Comparison of ENCODE assay signal across 16 cellular contexts in genomic region chr3:44076221-44076829, GRCh38.
DNase-seq lines count a peak whose midpoint lies in the region; FAIRE-seq and TF ChIP-seq lines count a peak whose summit lies in the region.
"Had no signal": no experiment of that assay in that cellular context is flagged by ENCODE, and none has a peak within 500 bp of the region (broad histone marks: within the 10 kb centered on the region; RNA-seq: fewer than 3 reads in every experiment).

No MANE protein-coding gene starts in this region.

- DNase-seq in NCI-H2227 (lab: John Stamatoyannopoulos, UW; ENCODE audit: unreplicated experiment): peak; percentile 24
- DNase-seq in NCI-H2227 treated with DMSO at 0.1 percent for 48 hours (lab: John Stamatoyannopoulos, UW): no peak
- peak; percentile 59 for DNase-seq in NCI-H146 (lab: John Stamatoyannopoulos, UW)
- DNase-seq in astrocyte (ENCODE audit: low read depth): no peak
- DNase-seq in retina: peak; percentile 26
- no peak for DNase-seq in NOMO-1 treated with DMSO at 0.1 percent for 48 hours (lab: John Stamatoyannopoulos, UW; ENCODE audit: unreplicated experiment)
- no peak for DNase-seq in A673 (ENCODE audit: low spot score)
- DNase-seq in DMS79 treated with DMSO at 0.1 percent for 48 hours (lab: John Stamatoyannopoulos, UW): no peak
- DNase-seq: ACHN; activated CD8-positive, alpha-beta memory T cell treated with anti-CD3 and anti-CD28 coated beads, Interleukin-2, amount 50 U/mL, for 48 hours; activated naive CD4-positive, alpha-beta T cell; DMS79; kidney glomerular epithelial cell; OCI-M1; right lobe of liver had no signal

- no peak overlapping the region for H2AFZ ChIP-seq in astrocyte (ENCODE audit: low read depth, low read length)

- H3K4me1 ChIP-seq in astrocyte (ENCODE audit: insufficient read depth, low read length) (no peaks in the 10 kb centered on the region), A673 (ENCODE audit: insufficient read depth, low read length, poor library complexity, severe bottlenecking) (no peaks in the 10 kb centered on the region)
- H3K4me1 ChIP-seq: right lobe of liver had no signal

- no peaks in the 10 kb centered on the region for H3K9me3 Mint-ChIP-seq in astrocyte (ENCODE audit: unreplicated experiment)
- H3K9me3 Mint-ChIP-seq: stimulated activated naive CD8-positive, alpha-beta T cell treated with anti-CD3 and anti-CD28 coated beads, Interleukin-15, Interleukin-2, amounts not matched to agents 100 ng/mL and 50 ng/mL, for 24 hours had no signal

- no peaks in the 10 kb centered on the region for H3K36me3 ChIP-seq in astrocyte (ENCODE audit: insufficient read depth, low read length)
- H3K36me3 ChIP-seq in A673 (ENCODE audit: insufficient read depth, low read length, poor library complexity, severe bottlenecking): no peaks in the 10 kb centered on the region
- H3K36me3 ChIP-seq: right lobe of liver had no signal

- intact Hi-C loops in A673 (cut with micrococcal nuclease; ENCODE audit: unreplicated experiment): no loop called here

- no peak for TF ChIP-seq CTCF in astrocyte (IDR thresholded peaks at IDR 0.05; ENCODE audit: insufficient read depth, low read depth, low read length)
- TF ChIP-seq CTCF in A673 (conservative IDR thresholded peaks at IDR 0.05; ENCODE audit: low read depth, low read length): no peak

- H3K4me3 ChIP-seq in astrocyte (ENCODE audit: insufficient read depth, low read depth, low read length) (no peak overlapping the region), A673 (ENCODE audit: low read depth, low read length, poor library complexity, severe bottlenecking) (no peak overlapping the region)
- H3K4me3 ChIP-seq: right lobe of liver had no signal

- H3K27ac ChIP-seq in astrocyte (ENCODE audit: low read depth, low read length) (no peak overlapping the region), A673 (ENCODE audit: low read depth, low read length, poor library complexity, severe bottlenecking) (no peak overlapping the region)
- H3K27ac ChIP-seq: right lobe of liver had no signal

- H3K27me3 Mint-ChIP-seq in astrocyte (ENCODE audit: low read depth, unreplicated experiment): peaks cover 1% of the 10 kb centered on the region
- H3K27me3 Mint-ChIP-seq: stimulated activated naive CD8-positive, alpha-beta T cell treated with anti-CD3 and anti-CD28 coated beads, Interleukin-15, Interleukin-2, amounts not matched to agents 100 ng/mL and 50 ng/mL, for 24 hours had no signal

- H3K27ac Mint-ChIP-seq in astrocyte (ENCODE audit: unreplicated experiment): peak overlapping the region; percentile 65
- H3K27ac Mint-ChIP-seq: stimulated activated naive CD8-positive, alpha-beta T cell treated with anti-CD3 and anti-CD28 coated beads, Interleukin-15, Interleukin-2, amounts not matched to agents 100 ng/mL and 50 ng/mL, for 24 hours had no signal

- H3K79me2 ChIP-seq in astrocyte (ENCODE audit: insufficient read depth, low read length): no peaks in the 10 kb centered on the region

- no peak overlapping the region for H3K9ac ChIP-seq in astrocyte (ENCODE audit: low read length)

- H3K4me3 Mint-ChIP-seq in astrocyte (ENCODE audit: unreplicated experiment): no peak overlapping the region
- H3K4me3 Mint-ChIP-seq: stimulated activated naive CD8-positive, alpha-beta T cell treated with anti-CD3 and anti-CD28 coated beads, Interleukin-15, Interleukin-2, amounts not matched to agents 100 ng/mL and 50 ng/mL, for 24 hours had no signal

- peaks cover 2% of the 10 kb centered on the region for H3K27me3 ChIP-seq in astrocyte (ENCODE audit: insufficient read depth, low read length)
- no peaks in the 10 kb centered on the region for H3K27me3 ChIP-seq in A673 (replicated peaks; ENCODE audit: insufficient read depth, low read depth, low read length, poor library complexity)
- H3K27me3 ChIP-seq: right lobe of liver had no signal

- no peak overlapping the region for H3K4me2 ChIP-seq in astrocyte (ENCODE audit: low read length)

- H3K9me3 ChIP-seq in astrocyte (ENCODE audit: insufficient read depth, low read depth, low read length) (no peaks in the 10 kb centered on the region), A673 (ENCODE audit: low read depth, low read length, poor library complexity, severe bottlenecking) (no peaks in the 10 kb centered on the region)
- H3K9me3 ChIP-seq: right lobe of liver had no signal

- no TSS peak for BruUV-seq in A673 (replicated peaks; lab: Mats Ljungman, UMichigan)

- POLR2A ChIA-PET in A673 (lab: Charles Lee; ENCODE audit: low non-redundant PET): no interaction called here

- FAIRE-seq in astrocyte (lab: Jason Lieb, UNC): no peak

- peaks cover 4% of the 10 kb centered on the region for H3K36me3 Mint-ChIP-seq in astrocyte (ENCODE audit: low read depth, unreplicated experiment)

- no peaks in the 10 kb centered on the region for H4K20me1 ChIP-seq in astrocyte (ENCODE audit: insufficient read depth, low read length)

- CTCF ChIA-PET in A673 (lab: Charles Lee): no interaction called here

- H3K4me1 Mint-ChIP-seq in astrocyte (ENCODE audit: low read depth, unreplicated experiment): peaks cover 18% of the 10 kb centered on the region

Comparison
In these comparisons a context has a peak if more than half of its experiments do, and no peak if none do; other contexts are left out.
1. DNase-seq: peak in NCI-H2227 (single experiment), NCI-H146 (single experiment) and retina (single experiment); none in NCI-H2227 treated with DMSO at 0.1 percent for 48 hours (single experiment), astrocyte (single experiment), NOMO-1 treated with DMSO at 0.1 percent for 48 hours (single experiment), A673 (single experiment) and DMS79 treated with DMSO at 0.1 percent for 48 hours (single experiment).